In the genomic region with DNA sequence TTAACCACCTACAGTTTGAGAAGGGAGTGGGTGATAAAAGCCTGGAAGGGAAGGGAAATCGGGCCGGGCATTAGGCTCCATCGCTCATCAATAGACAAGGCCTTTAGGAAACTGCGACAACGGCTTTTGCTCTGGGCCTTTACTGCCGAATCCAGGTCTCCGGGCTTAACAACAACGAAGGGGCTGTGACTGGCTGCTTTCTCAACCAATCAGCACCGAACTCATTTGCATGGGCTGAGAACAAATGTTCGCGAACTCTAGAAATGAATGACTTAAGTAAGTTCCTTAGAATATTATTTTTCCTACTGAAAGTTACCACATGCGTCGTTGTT, we compare ENCODE assay signal across 8 cellular contexts. TPM values are rescaled to one million over a fixed set of nuclear protein-coding genes. Genes with fewer than 3 reads are reported as not detected.
A peak's percentile ranks its signal among the peaks of the same experiment; 100 is the strongest.
DNase-seq lines count a peak whose midpoint lies in the region; FAIRE-seq and TF ChIP-seq lines count a peak whose summit lies in the region.

No MANE protein-coding gene starts in this region.

- peak; percentile 94 for DNase-seq in DMS79 treated with DMSO at 0.1 percent for 48 hours (lab: John Stamatoyannopoulos, UW)
- DNase-seq in H54 (ENCODE audit: insufficient read length, low spot score) = peak; percentile 88
- DNase-seq in M059J (ENCODE audit: low read depth) = peak; percentile 90
- DNase-seq in RPMI8226 = peak; percentile 90
- DNase-seq in activated naive CD4-positive, alpha-beta T cell treated with anti-CD3 and anti-CD28 coated beads, Interleukin-2, amount 10 ng/mL, durations not matched to agents 7 days and 5 days = peak; percentile 89
- peak; percentile 96 for DNase-seq in fibroblast of villous mesenchyme (ENCODE audit: low read depth)
- DNase-seq in tibial artery = peak; percentile 92 to 93

- TF ChIP-seq CTCF in fibroblast of villous mesenchyme (IDR thresholded peaks at IDR 0.05; ENCODE audit: insufficient read depth, low read depth, low read length) (no peak), nephron (IDR thresholded peaks at IDR 0.05; ENCODE audit: unreplicated experiment in 3 of 3) (no peak), tibial artery (IDR thresholded peaks at IDR 0.05) (no peak)

- FAIRE-seq in H54 (lab: Jason Lieb, UNC) = no peak

- H3K9me3 ChIP-seq in tibial artery = no peaks in the 10 kb centered on the region

- H3K27me3 Mint-ChIP-seq in activated naive CD4-positive, alpha-beta T cell treated with anti-CD3 and anti-CD28 coated beads, Interleukin-2, amount 10 ng/mL, durations not matched to agents 7 days and 5 days = no peaks in the 10 kb centered on the region
- peaks cover 3% of the 10 kb centered on the region for H3K27me3 Mint-ChIP-seq in nephron (ENCODE audit: low read depth)

- H3K36me3 ChIP-seq in tibial artery = peaks cover 10 to 48% (median 29%) of the 10 kb centered on the region in 3 donors

- H3K4me1 Mint-ChIP-seq in activated naive CD4-positive, alpha-beta T cell treated with anti-CD3 and anti-CD28 coated beads, Interleukin-2, amount 10 ng/mL, durations not matched to agents 7 days and 5 days = peaks cover 60% of the 10 kb centered on the region
- peaks cover 49% of the 10 kb centered on the region for H3K4me1 Mint-ChIP-seq in nephron

- H3K27ac Mint-ChIP-seq in activated naive CD4-positive, alpha-beta T cell treated with anti-CD3 and anti-CD28 coated beads, Interleukin-2, amount 10 ng/mL, durations not matched to agents 7 days and 5 days = peak overlapping the region; percentile 96
- peak overlapping the region; percentile 99 to 100 (median 100) for H3K27ac Mint-ChIP-seq in nephron

- H3K27me3 ChIP-seq in tibial artery = no peaks in the 10 kb centered on the region

- peaks cover 0 to 58% (median 43%) of the 10 kb centered on the region in 4 donors for H3K4me1 ChIP-seq in tibial artery

- H3K27ac ChIP-seq in tibial artery = peak overlapping the region; percentile 94 to 98

- H3K4me3 ChIP-seq in fibroblast of villous mesenchyme (ENCODE audit: low read depth, low read length) = peak overlapping the region; percentile 76
- peak overlapping the region; percentile 74 for H3K4me3 ChIP-seq in tibial artery

- intact Hi-C loops in tibial artery (cut with DNase I; ENCODE audit: low total_unique reads) = loop anchor here (5.0 to 10.0 kb wide), 2 partner anchors 76 to 171 kb away; a partner anchor contains a TSS

- H3K4me3 Mint-ChIP-seq in activated naive CD4-positive, alpha-beta T cell treated with anti-CD3 and anti-CD28 coated beads, Interleukin-2, amount 10 ng/mL, durations not matched to agents 7 days and 5 days = peak overlapping the region; percentile 84
- H3K4me3 Mint-ChIP-seq in nephron = peak overlapping the region; percentile 89 to 95 (median 92)

- CTCF ChIA-PET in activated naive CD4-positive, alpha-beta T cell treated with anti-CD3 and anti-CD28 coated beads, Interleukin-2, amount 10 ng/mL, durations not matched to agents 7 days and 5 days (lab: Charles Lee) = interaction anchor here (0.7 to 16.3 kb wide), 15 partner anchors 9 to 169 kb away, joined by 3 to 491 read pairs (median 5); a partner anchor contains a TSS

- H3K9me3 Mint-ChIP-seq in activated naive CD4-positive, alpha-beta T cell treated with anti-CD3 and anti-CD28 coated beads, Interleukin-2, amount 10 ng/mL, durations not matched to agents 7 days and 5 days = no peaks in the 10 kb centered on the region
- no peaks in the 10 kb centered on the region for H3K9me3 Mint-ChIP-seq in nephron

- peaks cover 12% of the 10 kb centered on the region for H3K36me3 Mint-ChIP-seq in activated naive CD4-positive, alpha-beta T cell treated with anti-CD3 and anti-CD28 coated beads, Interleukin-2, amount 10 ng/mL, durations not matched to agents 7 days and 5 days
- peaks cover 24% of the 10 kb centered on the region for H3K36me3 Mint-ChIP-seq in nephron (ENCODE audit: low read depth)

- no peak for TF ChIP-seq POLR2A in H54 (IDR thresholded peaks at IDR 0.05; ENCODE audit: low read depth, low read length)

RNA-seq across cellular contexts. Expression of a gene that starts 0.3 kb away (rescaled TPM):
- not detected in 2 replicates for total RNA-seq in M059J (2014; rRNA removed; shearing (Covaris generic))
- total RNA-seq in fibroblast of villous mesenchyme = not detected in 2 replicates

RNA-seq across cellular contexts. Expression of a gene that starts 0.5 kb away (rescaled TPM):
- 192 and 242 TPM in 2 replicates for total RNA-seq in M059J (2014; rRNA removed; shearing (Covaris generic))
- total RNA-seq in fibroblast of villous mesenchyme = 94.7 and 96.7 TPM in 2 replicates

RNA-seq across cellular contexts. Expression of a gene that starts 7.8 kb away (rescaled TPM):
- total RNA-seq in M059J (2014; rRNA removed; shearing (Covaris generic)) = 0.39 and 0.98 TPM in 2 replicates
- total RNA-seq in fibroblast of villous mesenchyme = not detected in 2 replicates

RNA-seq across cellular contexts. Expression of a gene that starts 15.6 kb away (rescaled TPM):
- total RNA-seq in M059J (2014; rRNA removed; shearing (Covaris generic)) = 3.9 and 25.0 TPM in 2 replicates
- 11.3 and 16.4 TPM in 2 replicates for total RNA-seq in fibroblast of villous mesenchyme

RNA-seq across cellular contexts. Expression of a gene that starts 27.1 kb away (rescaled TPM):
- 203 and 222 TPM in 2 replicates for total RNA-seq in M059J (2014; rRNA removed; shearing (Covaris generic))
- total RNA-seq in fibroblast of villous mesenchyme = 143 and 155 TPM in 2 replicates

Comparison
In these comparisons a context has a peak if more than half of its experiments do, and no peak if none do; other contexts are left out.
1. Peak in every context shown above with its lines: DNase-seq, H3K4me3 ChIP-seq and H3K27ac ChIP-seq.